Comparison of ENCODE assay signal across 17 cellular contexts in the genomic region with DNA sequence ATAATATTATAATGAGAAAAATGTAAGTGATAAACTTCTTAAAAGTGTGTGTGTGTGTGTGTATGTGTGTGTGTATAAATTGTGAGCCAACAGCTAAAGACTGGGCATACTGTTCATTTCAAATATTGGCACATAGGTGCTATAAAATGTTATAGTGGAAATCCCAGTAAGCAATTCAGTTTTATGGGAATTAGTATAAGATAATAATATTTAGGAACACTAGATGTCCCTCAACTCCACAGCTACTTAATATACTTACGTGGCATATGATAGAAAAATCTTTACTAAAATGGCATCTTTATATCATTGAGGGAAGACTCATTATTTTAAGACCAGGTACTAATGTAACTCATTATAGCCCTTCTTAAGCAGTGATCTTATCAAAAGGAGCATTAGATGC.
DNase-seq lines count a peak whose midpoint lies in the region; ATAC-seq and FAIRE-seq lines count a peak whose summit lies in the region.
"Had no signal": no experiment of that assay in that cellular context is flagged by ENCODE, and none has a peak within 500 bp of the region (broad histone marks: within the 10 kb centered on the region; RNA-seq: fewer than 3 reads in every experiment).

No MANE protein-coding gene starts in this region.

- DNase-seq in G401 (ENCODE audit: low spot score): peak; percentile 58
- DNase-seq in RKO (ENCODE audit: low spot score): peak; percentile 38
- peak; percentile 57 for DNase-seq in fibroblast of peridontal ligament (ENCODE audit: extremely low read depth)
- DNase-seq in NCI-H1417 treated with DMSO at 0.1 percent for 48 hours (lab: John Stamatoyannopoulos, UW): no peak
- no peak for DNase-seq in epidermal melanocyte (ENCODE audit: insufficient read length, low spot score)
- no peak for DNase-seq in stimulated activated CD4-positive, alpha-beta T cell treated with anti-CD3 and anti-CD28 coated beads, Interleukin-15, amount 100 ng/mL, for 24 hours
- DNase-seq: aorta; BE2C; IMR-90; kidney glomerular epithelial cell; NCI-H2081 treated with DMSO at 0.1 percent for 48 hours; psoas muscle; stimulated activated CD4-positive, alpha-beta T cell treated with anti-CD3 and anti-CD28 coated beads, Interleukin-4, amount 100 ng/mL, for 1 hour had no signal

- peak; percentile 79 for FAIRE-seq in A204.1 (lab: Jason Lieb, UNC)

- ATAC-seq in GM19023 (IDR thresholded peaks at IDR 0.05; ENCODE audit: unreplicated experiment): no peak
- ATAC-seq: Panc1; psoas muscle; stimulated activated effector memory CD8-positive, alpha-beta T cell treated with anti-CD3 and anti-CD28 coated beads, Interleukin-12 subunit alpha, Interleukin-12 subunit beta, amount 100 ng/mL, for 72 hours had no signal

- in situ Hi-C loops in G401 (cut with HindIII; ENCODE audit: low sequenced_read_pairs): no loop called here

Comparison
In these comparisons a context has a peak if more than half of its experiments do, and no peak if none do; other contexts are left out.
1. DNase-seq: peak in G401 (single experiment), RKO (single experiment) and fibroblast of peridontal ligament (single experiment); none in NCI-H1417 treated with DMSO at 0.1 percent for 48 hours (single experiment), epidermal melanocyte (single experiment) and stimulated activated CD4-positive, alpha-beta T cell treated with anti-CD3 and anti-CD28 coated beads, Interleukin-15, amount 100 ng/mL, for 24 hours (single experiment).